In genomic region chr2:143128681-143129580, GRCh38 we compare ENCODE assay signal across 9 cellular contexts. TPM values are rescaled to one million over a fixed set of nuclear protein-coding genes. Genes with fewer than 3 reads are reported as not detected.
DNase-seq lines count a peak whose midpoint lies in the region; ATAC-seq and TF ChIP-seq lines count a peak whose summit lies in the region.
"Had no signal": no experiment of that assay in that cellular context is flagged by ENCODE, and none has a peak within 500 bp of the region (broad histone marks: within the 10 kb centered on the region; RNA-seq: fewer than 3 reads in every experiment).

TSS of gene ARHGAP15 (plus strand) at chr2:143129419.

- TF ChIP-seq EP300 in upper lobe of left lung (IDR thresholded peaks at IDR 0.05) = no peak

- H3K36me3 Mint-ChIP-seq in activated T-helper 2 cell treated with anti-CD3 and anti-CD28 coated beads, Interferon-gamma antibody, Interleukin-2, Interleukin-4, amounts not matched to agents 10 μg/mL and 5 μg/mL and 100 μg/mL, durations not matched to agents 14 hours and 24 hours and 36 hours (ENCODE audit: low read depth) = peaks cover 22% of the 10 kb centered on the region
- peaks cover 8% of the 10 kb centered on the region for H3K36me3 Mint-ChIP-seq in natural killer cell treated with Interleukin-12 subunit alpha and Interleukin-12 subunit beta and Interleukin-15 and Interleukin-18, amount 100 ng/mL, for 72 hours

- TF ChIP-seq CTCF in upper lobe of left lung (IDR thresholded peaks at IDR 0.05) = no peak

- TF ChIP-seq POLR2A in GM18526 (IDR thresholded peaks at IDR 0.05; ENCODE audit: extremely low read depth, insufficient read length) (peak; percentile 35), upper lobe of left lung (IDR thresholded peaks at IDR 0.05) (peak in 2 of 4 donors; percentile 17 to 52)

- peak; percentile 87 for ATAC-seq in HG02870 (IDR thresholded peaks at IDR 0.05; ENCODE audit: unreplicated experiment)
- ATAC-seq in natural killer cell treated with Interleukin-12 subunit alpha and Interleukin-12 subunit beta and Interleukin-15 and Interleukin-18, amount 100 ng/mL, for 72 hours = peak; percentile 92 to 94
- ATAC-seq in upper lobe of left lung (ENCODE audit: low FRiP score in 2 of 2) = peak; percentile 72 to 82

- intact Hi-C loops in activated T-helper 2 cell treated with anti-CD3 and anti-CD28 coated beads, Interferon-gamma antibody, Interleukin-2, Interleukin-4, amounts not matched to agents 10 μg/mL and 5 μg/mL and 100 μg/mL, durations not matched to agents 14 hours and 24 hours and 36 hours (cut with micrococcal nuclease) = loop anchor here (1.0 to 10.0 kb wide), 7 partner anchors 12 to 266 kb away; no protein-coding TSS in a partner anchor

- H3K4me3 Mint-ChIP-seq in activated T-helper 2 cell treated with anti-CD3 and anti-CD28 coated beads, Interferon-gamma antibody, Interleukin-2, Interleukin-4, amounts not matched to agents 10 μg/mL and 5 μg/mL and 100 μg/mL, durations not matched to agents 14 hours and 24 hours and 36 hours (ENCODE audit: low read depth) = peak within 1 kb of the TSS; percentile 75
- H3K4me3 Mint-ChIP-seq in natural killer cell treated with Interleukin-12 subunit alpha and Interleukin-12 subunit beta and Interleukin-15 and Interleukin-18, amount 100 ng/mL, for 72 hours = peak within 1 kb of the TSS; percentile 73

- H3K9me3 ChIP-seq in upper lobe of left lung = no peaks in the 10 kb centered on the region

- peak within 1 kb of the TSS; percentile 31 to 84 (median 73) for H3K27ac ChIP-seq in upper lobe of left lung

- 57 to 59% methylated on average over 13 of the region's 13 CpGs for WGBS in upper lobe of left lung, 2 donors

- peaks cover 34% of the 10 kb centered on the region for H3K4me1 Mint-ChIP-seq in activated T-helper 2 cell treated with anti-CD3 and anti-CD28 coated beads, Interferon-gamma antibody, Interleukin-2, Interleukin-4, amounts not matched to agents 10 μg/mL and 5 μg/mL and 100 μg/mL, durations not matched to agents 14 hours and 24 hours and 36 hours (ENCODE audit: low read depth)
- H3K4me1 Mint-ChIP-seq in natural killer cell treated with Interleukin-12 subunit alpha and Interleukin-12 subunit beta and Interleukin-15 and Interleukin-18, amount 100 ng/mL, for 72 hours (ENCODE audit: low read depth in 2 of 2) = peaks cover 34 to 41% of the 10 kb centered on the region in 2 donors

- H3K27me3 Mint-ChIP-seq in activated T-helper 2 cell treated with anti-CD3 and anti-CD28 coated beads, Interferon-gamma antibody, Interleukin-2, Interleukin-4, amounts not matched to agents 10 μg/mL and 5 μg/mL and 100 μg/mL, durations not matched to agents 14 hours and 24 hours and 36 hours (ENCODE audit: low read depth) = no peaks in the 10 kb centered on the region
- no peaks in the 10 kb centered on the region for H3K27me3 Mint-ChIP-seq in natural killer cell treated with Interleukin-12 subunit alpha and Interleukin-12 subunit beta and Interleukin-15 and Interleukin-18, amount 100 ng/mL, for 72 hours

- H3K9me3 Mint-ChIP-seq in activated T-helper 2 cell treated with anti-CD3 and anti-CD28 coated beads, Interferon-gamma antibody, Interleukin-2, Interleukin-4, amounts not matched to agents 10 μg/mL and 5 μg/mL and 100 μg/mL, durations not matched to agents 14 hours and 24 hours and 36 hours = peaks cover 5% of the 10 kb centered on the region
- no peaks in the 10 kb centered on the region for H3K9me3 Mint-ChIP-seq in natural killer cell treated with Interleukin-12 subunit alpha and Interleukin-12 subunit beta and Interleukin-15 and Interleukin-18, amount 100 ng/mL, for 72 hours

- no peaks in the 10 kb centered on the region for H3K27me3 ChIP-seq in upper lobe of left lung

- peaks cover 0 to 3% (median 0%) of the 10 kb centered on the region in 4 donors for H3K4me1 ChIP-seq in upper lobe of left lung

- H3K4me3 ChIP-seq in upper lobe of left lung = peak within 1 kb of the TSS in 2 of 4 donors; percentile 0 to 31

- no peaks in the 10 kb centered on the region for H3K36me3 ChIP-seq in upper lobe of left lung

- DNase-seq in RPMI7951 (ENCODE audit: low read depth) = peak; percentile 18
- peak; percentile 66 for DNase-seq in activated T-helper 2 cell treated with anti-CD3 and anti-CD28 coated beads, Interferon-gamma antibody, Interleukin-2, Interleukin-4, amounts not matched to agents 10 μg/mL and 5 μg/mL and 100 μg/mL, durations not matched to agents 14 hours and 24 hours and 36 hours (ENCODE audit: low spot score)
- peak; percentile 83 for DNase-seq in natural killer cell treated with Interleukin-12 subunit alpha and Interleukin-12 subunit beta and Interleukin-15 and Interleukin-18, amount 100 ng/mL, for 72 hours (ENCODE audit: low spot score)
- peak in 1 of 2 donors; percentile 56 for DNase-seq in upper lobe of left lung
- no peak for DNase-seq in islet precursor cell
- no peak for DNase-seq in LoVo (ENCODE audit: low spot score)

- peak within 1 kb of the TSS; percentile 99 for H3K27ac Mint-ChIP-seq in activated T-helper 2 cell treated with anti-CD3 and anti-CD28 coated beads, Interferon-gamma antibody, Interleukin-2, Interleukin-4, amounts not matched to agents 10 μg/mL and 5 μg/mL and 100 μg/mL, durations not matched to agents 14 hours and 24 hours and 36 hours
- peak within 1 kb of the TSS; percentile 96 to 98 for H3K27ac Mint-ChIP-seq in natural killer cell treated with Interleukin-12 subunit alpha and Interleukin-12 subunit beta and Interleukin-15 and Interleukin-18, amount 100 ng/mL, for 72 hours

RNA-seq across cellular contexts. Expression of gene ARHGAP15, which starts in this region (rescaled TPM):
- total RNA-seq in RPMI7951 (2014; rRNA removed; shearing (Covaris generic)) = 1.9 and 2.8 TPM in 2 replicates
- total RNA-seq in activated T-helper 2 cell treated with anti-CD3 and anti-CD28 coated beads, Interferon-gamma antibody, Interleukin-2, Interleukin-4, amounts not matched to agents 10 μg/mL and 5 μg/mL and 100 μg/mL, durations not matched to agents 14 hours and 24 hours and 36 hours = 54.1 and 58.3 TPM in 2 replicates
- 100 to 1,000 TPM in 1 of 2 donors, 10 to 100 TPM in 1; 80.6 to 133 TPM for total RNA-seq in natural killer cell treated with Interleukin-12 subunit alpha and Interleukin-12 subunit beta and Interleukin-15 and Interleukin-18, amount 100 ng/mL, for 72 hours
- total RNA-seq in upper lobe of left lung = 10 to 100 TPM; 11.9 to 57.6 (median 17.5) TPM
- total RNA-seq: pulmonary artery endothelial cell had no signal

Comparison
In these comparisons a context has a peak if more than half of its experiments do, and no peak if none do; other contexts are left out.
1. DNase-seq: peak in RPMI7951 (single experiment), activated T-helper 2 cell treated with anti-CD3 and anti-CD28 coated beads, Interferon-gamma antibody, Interleukin-2, Interleukin-4, amounts not matched to agents 10 μg/mL and 5 μg/mL and 100 μg/mL, durations not matched to agents 14 hours and 24 hours and 36 hours (single experiment) and natural killer cell treated with Interleukin-12 subunit alpha and Interleukin-12 subunit beta and Interleukin-15 and Interleukin-18, amount 100 ng/mL, for 72 hours (single experiment); none in islet precursor cell (single experiment) and LoVo (single experiment).
2. Peak in every context shown above with its lines, with median percentiles within 50 percentile points of each other: ATAC-seq.